17 cellular contexts compared by ENCODE assay signal in genomic region chr15:49842331-49842730, GRCh38.
DNase-seq lines count a peak whose midpoint lies in the region; ATAC-seq and TF ChIP-seq lines count a peak whose summit lies in the region.
"Had no signal": no experiment of that assay in that cellular context is flagged by ENCODE, and none has a peak within 500 bp of the region (broad histone marks: within the 10 kb centered on the region; RNA-seq: fewer than 3 reads in every experiment).

No MANE protein-coding gene starts in this region.

- H4K8ac ChIP-seq in mesenchymal stem cell (ENCODE audit: low read length) = no peak overlapping the region

- H2BK15ac ChIP-seq in mesenchymal stem cell (ENCODE audit: low read depth, poor library complexity, severe bottlenecking) = no peak overlapping the region

- H2BK5ac ChIP-seq in mesenchymal stem cell (ENCODE audit: low read depth, low read length, poor library complexity, severe bottlenecking) = no peak overlapping the region

- H3K18ac ChIP-seq in mesenchymal stem cell (ENCODE audit: low read depth in 1 of 2, low read length in 2 of 2) = no peak overlapping the region

- no peak overlapping the region for H2BK120ac ChIP-seq in mesenchymal stem cell (ENCODE audit: low read depth, low read length)

- H3K36me3 ChIP-seq in hepatocyte (replicated peaks; ENCODE audit: insufficient read depth, low read depth) (no peaks in the 10 kb centered on the region), mucosa of descending colon (ENCODE audit: low read depth) (no peaks in the 10 kb centered on the region), mesenchymal stem cell (ENCODE audit: control insufficient read depth in 1 of 2, insufficient read depth in 2 of 2, low read depth in 1 of 2, low read length in 2 of 2) (peaks cover 0 to 61% of the 10 kb centered on the region in 2 experiments)
- H3K36me3 ChIP-seq: BLaER1, HAP-1 had no signal

- no peak overlapping the region for H2BK12ac ChIP-seq in mesenchymal stem cell (ENCODE audit: low read length in 2 of 2)

- H3K4ac ChIP-seq in mesenchymal stem cell (ENCODE audit: low read depth in 1 of 2, low read length in 2 of 2) = no peak overlapping the region

- H3K27me3 ChIP-seq in hepatocyte (no peaks in the 10 kb centered on the region), mesenchymal stem cell (ENCODE audit: control insufficient read depth in 1 of 2, insufficient read depth in 1 of 2, low read length in 2 of 2) (no peaks in the 10 kb centered on the region)
- H3K27me3 ChIP-seq: BLaER1 had no signal

- H2AFZ ChIP-seq in hepatocyte = no peak overlapping the region
- H2AFZ ChIP-seq in mesenchymal stem cell (ENCODE audit: low read depth, low read length) = no peak overlapping the region

- no peaks in the 10 kb centered on the region for H4K20me1 ChIP-seq in hepatocyte (ENCODE audit: insufficient read depth, poor library complexity, severe bottlenecking)
- H4K20me1 ChIP-seq: BLaER1 had no signal

- no peak overlapping the region for H4K91ac ChIP-seq in mesenchymal stem cell (ENCODE audit: low read length)

- peak; percentile 55 for DNase-seq in NCI-H226
- peak; percentile 22 for DNase-seq in hepatocyte (ENCODE audit: low spot score)
- DNase-seq in mucosa of descending colon = no peak
- DNase-seq in mesenchymal stem cell = no peak
- DNase-seq in AG20443 (ENCODE audit: low spot score) = no peak
- DNase-seq in HT-29 (ENCODE audit: low spot score) = no peak
- no peak for DNase-seq in GDM1 (lab: John Stamatoyannopoulos, UW)
- DNase-seq: Calu3; CD4-positive, CD25-positive, alpha-beta regulatory T cell; CD8-positive, alpha-beta T cell; DMS53; DMS79 treated with DMSO at 0.1 percent for 48 hours; GOT3; HFFc6 had no signal

- H3K79me1 ChIP-seq in mesenchymal stem cell (replicated peaks; ENCODE audit: low read length, poor library complexity, severe bottlenecking) = no peaks in the 10 kb centered on the region

- H3K4me1 ChIP-seq in hepatocyte (ENCODE audit: insufficient read depth) = peaks cover 8% of the 10 kb centered on the region
- H3K4me1 ChIP-seq in mucosa of descending colon (ENCODE audit: low read depth) = no peaks in the 10 kb centered on the region
- no peaks in the 10 kb centered on the region for H3K4me1 ChIP-seq in mesenchymal stem cell (ENCODE audit: control insufficient read depth, insufficient read depth, low read depth, low read length)
- H3K4me1 ChIP-seq: HAP-1 had no signal

- H3K27ac ChIP-seq in hepatocyte = peak overlapping the region; percentile 37
- no peak overlapping the region for H3K27ac ChIP-seq in mesenchymal stem cell (ENCODE audit: low read length, poor library complexity, severe bottlenecking)
- H3K27ac ChIP-seq: BLaER1, C4-2B had no signal

- no peak overlapping the region for H2AK5ac ChIP-seq in mesenchymal stem cell (ENCODE audit: low read length, severe bottlenecking)

- no peak for TF ChIP-seq CTCF in hepatocyte (IDR thresholded peaks at IDR 0.05; ENCODE audit: poor library complexity)
- TF ChIP-seq CTCF in mucosa of descending colon (IDR thresholded peaks at IDR 0.05) = no peak

- H3K9ac ChIP-seq in mesenchymal stem cell (ENCODE audit: low read length) = no peak overlapping the region
- H3K9ac ChIP-seq: BLaER1 had no signal

- intact Hi-C loops in mucosa of descending colon (cut with DNase I, micrococcal nuclease) = no loop called here

- no peaks in the 10 kb centered on the region for H3K79me2 ChIP-seq in hepatocyte

- ATAC-seq in mucosa of descending colon = peak; percentile 34
- ATAC-seq: CD8-positive, alpha-beta T cell had no signal

- H3K4me3 ChIP-seq in hepatocyte (no peak overlapping the region), mucosa of descending colon (no peak overlapping the region), mesenchymal stem cell (ENCODE audit: insufficient read depth in 1 of 2, low read depth in 1 of 2, low read length in 2 of 2) (peak overlapping the region in 1 of 2 experiments; percentile 0)
- H3K4me3 ChIP-seq: BLaER1, HAP-1 had no signal

- no peak overlapping the region for H3K14ac ChIP-seq in mesenchymal stem cell (ENCODE audit: low read length in 2 of 2)

- H3K9me2 ChIP-seq in hepatocyte (replicated peaks; ENCODE audit: insufficient read depth) = no peaks in the 10 kb centered on the region

- 22% methylated on average over 3 of the region's 3 CpGs for WGBS in hepatocyte (ENCODE audit: low lambda C conversion rate, missing lambda C conversion rate)
- 66% methylated on average over 3 of the region's 3 CpGs for WGBS in mesenchymal stem cell

- no peak overlapping the region for H3K4me2 ChIP-seq in hepatocyte
- no peak overlapping the region for H3K4me2 ChIP-seq in mesenchymal stem cell (ENCODE audit: low read length, poor library complexity, severe bottlenecking)
- H3K4me2 ChIP-seq: BLaER1 had no signal

- H3K9me3 ChIP-seq in hepatocyte (ENCODE audit: low read depth) = no peaks in the 10 kb centered on the region
- no peaks in the 10 kb centered on the region for H3K9me3 ChIP-seq in mucosa of descending colon
- H3K9me3 ChIP-seq in mesenchymal stem cell (ENCODE audit: control insufficient read depth, low read length) = peaks cover 40% of the 10 kb centered on the region
- H3K9me3 ChIP-seq: HAP-1 had no signal

- no peak overlapping the region for H3K23ac ChIP-seq in mesenchymal stem cell (ENCODE audit: low read length in 2 of 2)

Comparison
In these comparisons a context has a peak if more than half of its experiments do, and no peak if none do; other contexts are left out.
1. DNase-seq: peak in NCI-H226 (single experiment) and hepatocyte (single experiment); none in mucosa of descending colon (0 of 3), mesenchymal stem cell (single experiment), AG20443 (single experiment), HT-29 (single experiment) and GDM1 (single experiment).